22 cellular contexts compared by ENCODE assay signal in the genomic region with DNA sequence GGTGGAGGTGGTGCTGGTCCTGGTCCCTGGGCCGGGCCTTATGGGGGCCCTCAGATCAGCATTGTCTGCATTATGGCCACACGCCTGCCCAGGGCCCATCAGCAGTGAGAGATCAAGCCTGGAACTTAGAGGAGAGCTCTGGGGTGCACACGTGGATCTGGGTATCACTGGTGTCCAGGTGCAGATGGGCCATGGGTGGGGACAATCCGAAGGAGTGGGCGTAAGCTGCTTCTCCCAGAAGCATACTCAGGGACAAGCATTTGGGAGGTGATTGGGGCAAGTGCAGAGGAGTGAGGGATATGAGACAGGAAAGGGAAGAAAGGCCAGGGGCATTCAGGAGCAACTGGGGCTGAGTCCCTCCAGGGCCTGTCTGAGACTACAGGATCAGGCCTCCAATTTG.
"Had no signal": no experiment of that assay in that cellular context is flagged by ENCODE, and none has a peak within 500 bp of the region (broad histone marks: within the 10 kb centered on the region; RNA-seq: fewer than 3 reads in every experiment).

No MANE protein-coding gene starts in this region.

- H3K27ac Mint-ChIP-seq: IgD-negative memory B cell had no signal

- H3K9me3 ChIP-seq: SK-N-SH had no signal

- H3K4me3 Mint-ChIP-seq: IgD-negative memory B cell had no signal

- H3K9ac ChIP-seq: KMS-11, SK-N-SH had no signal

- DNase-seq: Kasumi-1, MM.1S, NCI-H1092 treated with DMSO at 0.1 percent for 48 hours, NCI-H1436, NCI-H187, NCI-H2029, NCI-H2081 treated with DMSO at 0.1 percent for 48 hours, NCI-H2171, NCI-H226, NCI-H446, NCI-H510A, NCI-H524 treated with DMSO at 0.1 percent for 48 hours, NCI-H774, PC-3, SHP77, SK-N-SH had no signal

- H3K27me3 Mint-ChIP-seq: IgD-negative memory B cell had no signal

- H3K27ac ChIP-seq: KMS-11, RWPE1 had no signal

- H3K4me2 ChIP-seq: KMS-11, SK-N-SH had no signal

- H3K9me3 Mint-ChIP-seq: IgD-negative memory B cell had no signal

- H3K9me2 ChIP-seq: SK-N-SH had no signal

- ATAC-seq: HepG2, K562, Panc1, PC-3 had no signal

- H3K4me3 ChIP-seq: K562 had no signal

- H3K36me3 Mint-ChIP-seq: IgD-negative memory B cell had no signal
